In genomic region chr6:39823187-39823815, GRCh38 we compare ENCODE assay signal across 15 cellular contexts. TPM values are rescaled to one million over a fixed set of nuclear protein-coding genes. Genes with fewer than 3 reads are reported as not detected.
A peak's percentile ranks its signal among the peaks of the same experiment; 100 is the strongest.
DNase-seq lines count a peak whose midpoint lies in the region; ATAC-seq and TF ChIP-seq lines count a peak whose summit lies in the region.
"Had no signal": no experiment of that assay in that cellular context is flagged by ENCODE, and none has a peak within 500 bp of the region (broad histone marks: within the 10 kb centered on the region; RNA-seq: fewer than 3 reads in every experiment).

No MANE protein-coding gene starts in this region.

- TF ChIP-seq POLR2A in thyroid gland (IDR thresholded peaks at IDR 0.05): no peak

- H3K14ac ChIP-seq in neuronal stem cell (ENCODE audit: low read length): no peak overlapping the region

- no peaks in the 10 kb centered on the region for H3K79me1 ChIP-seq in neuronal stem cell (ENCODE audit: low read depth, low read length)

- ATAC-seq in Right ventricle myocardium inferior (peak; percentile 78), GM21381 (IDR thresholded peaks at IDR 0.05; ENCODE audit: unreplicated experiment) (no peak), GM18870 (IDR thresholded peaks at IDR 0.05; ENCODE audit: unreplicated experiment) (no peak)
- ATAC-seq: T-helper 17 cell had no signal

- H2BK5ac ChIP-seq in neuronal stem cell (ENCODE audit: low read length): no peak overlapping the region

- no peaks in the 10 kb centered on the region for H3K36me3 ChIP-seq in neuronal stem cell (replicated peaks in 1 of 2; ENCODE audit: control insufficient read depth in 2 of 2, insufficient read depth in 2 of 2, low read length in 2 of 2)
- no peaks in the 10 kb centered on the region for H3K36me3 ChIP-seq in thyroid gland

- no peak for TF ChIP-seq CTCF in thyroid gland (IDR thresholded peaks at IDR 0.05)

- no CpG with 5 or more reads among the region's 6 CpGs for WGBS in neuronal stem cell (ENCODE audit: extremely low coverage in 2 of 2, insufficient read length in 2 of 2, insufficient replicate concordance in 1 of 2), 2 donors
- WGBS in thyroid gland, 2 donors: 62 to 76% methylated on average over 5 to 6 of the region's 6 CpGs

- H2AFZ ChIP-seq in neuronal stem cell (ENCODE audit: low read length): peak overlapping the region; percentile 40

- H2BK120ac ChIP-seq in neuronal stem cell (ENCODE audit: low read depth, low read length): no peak overlapping the region

- no peak overlapping the region for H3K4ac ChIP-seq in neuronal stem cell (ENCODE audit: low read length)

- H2BK12ac ChIP-seq in neuronal stem cell (ENCODE audit: low read length): no peak overlapping the region

- peaks cover 0 to 5% of the 10 kb centered on the region in 2 donors for H3K4me1 ChIP-seq in neuronal stem cell (ENCODE audit: control insufficient read depth in 2 of 2, insufficient read depth in 1 of 2, low read depth in 1 of 2, low read length in 2 of 2)
- H3K4me1 ChIP-seq in thyroid gland: peaks cover 9 to 27% of the 10 kb centered on the region in 2 donors

- H3K18ac ChIP-seq in neuronal stem cell (ENCODE audit: low read length): no peak overlapping the region

- H3K27ac ChIP-seq in neuronal stem cell (replicated peaks; ENCODE audit: low read length): no peak overlapping the region
- peak overlapping the region; percentile 49 to 67 (median 62) for H3K27ac ChIP-seq in thyroid gland
- H3K27ac ChIP-seq: C4-2B had no signal

- no peak overlapping the region for H3K23ac ChIP-seq in neuronal stem cell (ENCODE audit: low read depth, low read length, poor library complexity)

- no peak overlapping the region for H2AK5ac ChIP-seq in neuronal stem cell (ENCODE audit: low read depth, low read length)

- intact Hi-C loops in Right ventricle myocardium inferior (cut with DNase I) (loop anchor here (5.0 kb wide), 1 partner anchor 39 kb away; no protein-coding TSS in a partner anchor), thyroid gland (cut with DNase I) (no loop called here)

- H2BK15ac ChIP-seq in neuronal stem cell (ENCODE audit: low read length): no peak overlapping the region

- no peak overlapping the region for H3K9ac ChIP-seq in neuronal stem cell (ENCODE audit: low read depth, low read length, poor library complexity)

- H4K8ac ChIP-seq in neuronal stem cell (ENCODE audit: low read depth, low read length): no peak overlapping the region

- H3K9me3 ChIP-seq in neuronal stem cell (replicated peaks in 1 of 2; ENCODE audit: control insufficient read depth in 2 of 2, insufficient read depth in 1 of 2, low read depth in 1 of 2, low read length in 2 of 2): no peaks in the 10 kb centered on the region
- no peaks in the 10 kb centered on the region for H3K9me3 ChIP-seq in thyroid gland

- H3K27me3 ChIP-seq in neuronal stem cell (ENCODE audit: control insufficient read depth in 3 of 3, insufficient read depth in 3 of 3, low read depth in 1 of 3, low read length in 3 of 3) (peaks cover 0 to 4% (median 0%) of the 10 kb centered on the region in 3 experiments), thyroid gland (no peaks in the 10 kb centered on the region)

- DNase-seq in SKM-1 treated with dmso at 0.1 percent for 144 hours (lab: John Stamatoyannopoulos, UW; ENCODE audit: unreplicated experiment) (peak; percentile 71), Right ventricle myocardium inferior (ENCODE audit: missing footprints) (peak; percentile 81), neuronal stem cell (ENCODE audit: low spot score) (no peak), thyroid gland (no peak), NCI-H226 (no peak), SW480 (ENCODE audit: low spot score) (no peak)
- DNase-seq: activated CD4-positive, alpha-beta memory T cell treated with anti-CD3 and anti-CD28 coated beads, Interleukin-2, amount 10 ng/mL, durations not matched to agents 7 days and 5 days; dermis blood vessel endothelial cell; Karpas-422; NCI-H2171; T-helper 17 cell had no signal

- H3K4me3 ChIP-seq in neuronal stem cell (ENCODE audit: low read length in 2 of 2) (no peak overlapping the region), thyroid gland (replicated peaks in 1 of 3) (no peak overlapping the region)
- H3K4me3 ChIP-seq: smooth muscle cell had no signal

- H3K4me2 ChIP-seq in neuronal stem cell (ENCODE audit: insufficient read depth, low read length, poor library complexity, severe bottlenecking): no peak overlapping the region
- H3K4me2 ChIP-seq: smooth muscle cell had no signal

- no peak overlapping the region for H4K91ac ChIP-seq in neuronal stem cell (ENCODE audit: low read depth, low read length, poor library complexity)

RNA-seq across cellular contexts. Expression of gene DAAM2, which starts 31.1 kb away (rescaled TPM):
- total RNA-seq in Right ventricle myocardium inferior (14.7 TPM), thyroid gland (10 to 100 TPM; 17.8 to 37.0 (median 23.8) TPM)
- 2.6 TPM for polyA plus RNA-seq in neuronal stem cell (2013, experiment 1 of 2)
- 2.5 TPM for polyA plus RNA-seq in neuronal stem cell (2013, experiment 2 of 2)
- total RNA-seq: activated CD4-positive, alpha-beta memory T cell treated with anti-CD3 and anti-CD28 coated beads, Interleukin-2, amount 10 ng/mL, durations not matched to agents 7 days and 5 days; T-helper 17 cell had no signal

Comparison
In these comparisons a context has a peak if more than half of its experiments do, and no peak if none do; other contexts are left out.
1. DNase-seq: peak in SKM-1 treated with dmso at 0.1 percent for 144 hours (single experiment) and Right ventricle myocardium inferior (single experiment); none in neuronal stem cell (single experiment), thyroid gland (0 of 2), NCI-H226 (single experiment) and SW480 (single experiment).